ENCODE assay signal across 1 cellular context in genomic region chr19:19159534-19159933, GRCh38.
A peak's percentile ranks its signal among the peaks of the same experiment; 100 is the strongest.
TF ChIP-seq lines count a peak whose summit lies in the region.

No MANE protein-coding gene starts in this region.

TF ChIP-seq in HepG2, 621 proteins besides CTCF, POLR2A, EP300 and RAD21:
- TF ChIP-seq ZNF614 (CRISPR knock-in tag; IDR thresholded peaks at IDR 0.05; ENCODE audit: borderline replicate concordance): no peak
- no peak for TF ChIP-seq KAT8 (CRISPR knock-in tag; IDR thresholded peaks at IDR 0.05)
- no peak for TF ChIP-seq ARID3A (IDR thresholded peaks at IDR 0.05; ENCODE audit: low read depth, low read length)
- no peak for TF ChIP-seq ZNF281 (CRISPR knock-in tag; IDR thresholded peaks at IDR 0.05; ENCODE audit: borderline replicate concordance)
- TF ChIP-seq PAX8 (CRISPR knock-in tag; IDR thresholded peaks at IDR 0.05; ENCODE audit: borderline replicate concordance): no peak
- TF ChIP-seq TBX2 (CRISPR knock-in tag; IDR thresholded peaks at IDR 0.05; ENCODE audit: borderline replicate concordance): no peak
- TF ChIP-seq CBFB (CRISPR knock-in tag; IDR thresholded peaks at IDR 0.05): no peak
- no peak for TF ChIP-seq JUN (CRISPR knock-in tag; IDR thresholded peaks at IDR 0.05)
- TF ChIP-seq ZNF3 (CRISPR knock-in tag; IDR thresholded peaks at IDR 0.05): peak; percentile 91
